In genomic region chr4:29278580-29278979, GRCh38 we compare ENCODE assay signal across 18 cellular contexts.
A peak's percentile ranks its signal among the peaks of the same experiment; 100 is the strongest.
DNase-seq lines count a peak whose midpoint lies in the region; ATAC-seq, FAIRE-seq and TF ChIP-seq lines count a peak whose summit lies in the region.
"Had no signal": no experiment of that assay in that cellular context is flagged by ENCODE, and none has a peak within 500 bp of the region (broad histone marks: within the 10 kb centered on the region; RNA-seq: fewer than 3 reads in every experiment).

No MANE protein-coding gene starts in this region.

- peak; percentile 32 for FAIRE-seq in astrocyte (lab: Jason Lieb, UNC)
- FAIRE-seq: GM12892, kidney had no signal

- H3K27ac Mint-ChIP-seq in astrocyte (ENCODE audit: unreplicated experiment) = peak overlapping the region; percentile 56
- H3K27ac Mint-ChIP-seq: activated B cell treated with CpG ODN at 0.5 μM for 24 hours; activated CD8-positive, alpha-beta memory T cell treated with anti-CD3 and anti-CD28 coated beads, Interleukin-2, amount 10 ng/mL, durations not matched to agents 7 days and 5 days; activated naive CD4-positive, alpha-beta T cell treated with anti-CD3 and anti-CD28 coated beads for 36 hours; CD4-positive, alpha-beta T cell had no signal

- H3K36me3 ChIP-seq in astrocyte (ENCODE audit: insufficient read depth, low read length) (no peaks in the 10 kb centered on the region), MM.1S (replicated peaks; ENCODE audit: insufficient read depth, low read length) (no peaks in the 10 kb centered on the region)
- H3K36me3 ChIP-seq: spleen had no signal

- H3K9me3 ChIP-seq in astrocyte (ENCODE audit: insufficient read depth, low read depth, low read length) (no peaks in the 10 kb centered on the region), MM.1S (replicated peaks; ENCODE audit: insufficient read depth, low read length) (no peaks in the 10 kb centered on the region)

- H3K79me2 ChIP-seq in astrocyte (ENCODE audit: insufficient read depth, low read length) (no peaks in the 10 kb centered on the region), MM.1S (ENCODE audit: low read length) (no peaks in the 10 kb centered on the region)

- no peaks in the 10 kb centered on the region for H3K27me3 ChIP-seq in astrocyte (ENCODE audit: insufficient read depth, low read length)
- no peaks in the 10 kb centered on the region for H3K27me3 ChIP-seq in MM.1S (replicated peaks; ENCODE audit: insufficient read depth, low read length)
- H3K27me3 ChIP-seq: spleen had no signal

- H3K9me2 ChIP-seq in MM.1S (replicated peaks; ENCODE audit: insufficient read depth, low read length) = no peaks in the 10 kb centered on the region

- no peaks in the 10 kb centered on the region for H3K36me3 Mint-ChIP-seq in astrocyte (ENCODE audit: low read depth, unreplicated experiment)
- H3K36me3 Mint-ChIP-seq: activated CD8-positive, alpha-beta memory T cell treated with anti-CD3 and anti-CD28 coated beads, Interleukin-2, amount 10 ng/mL, durations not matched to agents 7 days and 5 days had no signal

- H3K27me3 Mint-ChIP-seq in astrocyte (ENCODE audit: low read depth, unreplicated experiment) = no peaks in the 10 kb centered on the region
- H3K27me3 Mint-ChIP-seq: activated B cell treated with CpG ODN at 0.5 μM for 24 hours; activated CD8-positive, alpha-beta memory T cell treated with anti-CD3 and anti-CD28 coated beads, Interleukin-2, amount 10 ng/mL, durations not matched to agents 7 days and 5 days; CD4-positive, alpha-beta T cell had no signal

- TF ChIP-seq CTCF in astrocyte (IDR thresholded peaks at IDR 0.05; ENCODE audit: insufficient read depth, low read depth, low read length) = no peak
- TF ChIP-seq CTCF in fibroblast of villous mesenchyme (IDR thresholded peaks at IDR 0.05; ENCODE audit: insufficient read depth, low read depth, low read length) = no peak
- TF ChIP-seq CTCF in omental fat pad (IDR thresholded peaks at IDR 0.05) = no peak
- TF ChIP-seq CTCF in MM.1S (IDR thresholded peaks at IDR 0.05; ENCODE audit: low read length) = no peak

- peak; percentile 69 for DNase-seq in HT1080 (ENCODE audit: low read depth)
- DNase-seq in astrocyte (ENCODE audit: low read depth) = peak; percentile 44
- DNase-seq in fibroblast of villous mesenchyme (ENCODE audit: low read depth) = peak; percentile 5
- DNase-seq in stromal cell of bone marrow (ENCODE audit: low read depth) = peak; percentile 7
- DNase-seq in omental fat pad (ENCODE audit: low spot score) = no peak
- no peak for DNase-seq in MM.1S
- DNase-seq in stimulated activated CD4-positive, alpha-beta T cell treated with anti-CD3 and anti-CD28 coated beads, Interleukin-2, amount 100 ng/mL, for 24 hours = no peak
- DNase-seq: activated B cell treated with CpG ODN at 0.5 μM for 24 hours; activated CD8-positive, alpha-beta memory T cell treated with anti-CD3 and anti-CD28 coated beads, Interleukin-2, amount 10 ng/mL, durations not matched to agents 7 days and 5 days; activated naive CD4-positive, alpha-beta T cell treated with anti-CD3 and anti-CD28 coated beads for 36 hours; CD4-positive, alpha-beta T cell; head of caudate nucleus; kidney; NCI-H187; NCI-H524; spleen had no signal

- H4K20me1 ChIP-seq in astrocyte (ENCODE audit: insufficient read depth, low read length) (no peaks in the 10 kb centered on the region), MM.1S (ENCODE audit: insufficient read depth, low read length) (no peaks in the 10 kb centered on the region)

- peak overlapping the region; percentile 9 for H3K9ac ChIP-seq in astrocyte (ENCODE audit: low read length)
- no peak overlapping the region for H3K9ac ChIP-seq in MM.1S (ENCODE audit: low read length)

- H2AFZ ChIP-seq in astrocyte (ENCODE audit: low read depth, low read length) = no peak overlapping the region
- no peak overlapping the region for H2AFZ ChIP-seq in MM.1S (ENCODE audit: low read length)

- H3K4me3 ChIP-seq in astrocyte (ENCODE audit: insufficient read depth, low read depth, low read length) (no peak overlapping the region), fibroblast of villous mesenchyme (ENCODE audit: low read depth, low read length) (no peak overlapping the region), MM.1S (ENCODE audit: low read length) (no peak overlapping the region)
- H3K4me3 ChIP-seq: spleen had no signal

- peak overlapping the region; percentile 60 for H3K4me2 ChIP-seq in astrocyte (ENCODE audit: low read length)
- no peak overlapping the region for H3K4me2 ChIP-seq in MM.1S (ENCODE audit: low read depth, low read length)

- no peaks in the 10 kb centered on the region for H3F3A ChIP-seq in MM.1S (ENCODE audit: insufficient read depth, low read length)

- H3K27ac ChIP-seq in astrocyte (ENCODE audit: low read depth, low read length) (peak overlapping the region; percentile 42), MM.1S (ENCODE audit: low read length) (no peak overlapping the region)
- H3K27ac ChIP-seq: HL-60, spleen had no signal

- H3K4me1 ChIP-seq in astrocyte (ENCODE audit: insufficient read depth, low read length) = peaks cover 4% of the 10 kb centered on the region
- no peaks in the 10 kb centered on the region for H3K4me1 ChIP-seq in MM.1S (ENCODE audit: low read length)
- H3K4me1 ChIP-seq: spleen had no signal

- H3K4me1 Mint-ChIP-seq in astrocyte (ENCODE audit: low read depth, unreplicated experiment) = peaks cover 16% of the 10 kb centered on the region
- H3K4me1 Mint-ChIP-seq: activated B cell treated with CpG ODN at 0.5 μM for 24 hours; activated CD8-positive, alpha-beta memory T cell treated with anti-CD3 and anti-CD28 coated beads, Interleukin-2, amount 10 ng/mL, durations not matched to agents 7 days and 5 days had no signal

- no peak overlapping the region for H3K4me3 Mint-ChIP-seq in astrocyte (ENCODE audit: unreplicated experiment)
- H3K4me3 Mint-ChIP-seq: activated B cell treated with CpG ODN at 0.5 μM for 24 hours; activated CD8-positive, alpha-beta memory T cell treated with anti-CD3 and anti-CD28 coated beads, Interleukin-2, amount 10 ng/mL, durations not matched to agents 7 days and 5 days; activated naive CD4-positive, alpha-beta T cell treated with anti-CD3 and anti-CD28 coated beads for 36 hours; CD4-positive, alpha-beta T cell had no signal

- H3K9me3 Mint-ChIP-seq in astrocyte (ENCODE audit: unreplicated experiment) = no peaks in the 10 kb centered on the region
- H3K9me3 Mint-ChIP-seq: activated B cell treated with CpG ODN at 0.5 μM for 24 hours had no signal

- ATAC-seq in omental fat pad (ENCODE audit: low FRiP score) = no peak
- ATAC-seq: activated CD8-positive, alpha-beta memory T cell treated with anti-CD3 and anti-CD28 coated beads, Interleukin-2, amount 10 ng/mL, durations not matched to agents 7 days and 5 days had no signal

Comparison
In these comparisons a context has a peak if more than half of its experiments do, and no peak if none do; other contexts are left out.
1. DNase-seq: peak in HT1080 (single experiment), astrocyte (single experiment), fibroblast of villous mesenchyme (single experiment) and stromal cell of bone marrow (single experiment); none in omental fat pad (single experiment), MM.1S (single experiment) and stimulated activated CD4-positive, alpha-beta T cell treated with anti-CD3 and anti-CD28 coated beads, Interleukin-2, amount 100 ng/mL, for 24 hours (0 of 2).